In genomic region chr2:195658541-195658890, GRCh38 we compare ENCODE assay signal across 8 cellular contexts. TPM values are rescaled to one million over a fixed set of nuclear protein-coding genes. Genes with fewer than 3 reads are reported as not detected.
DNase-seq lines count a peak whose midpoint lies in the region; ATAC-seq and TF ChIP-seq lines count a peak whose summit lies in the region.

No MANE protein-coding gene starts in this region.

- no peak for TF ChIP-seq RAD21 in Ishikawa (IDR thresholded peaks at IDR 0.05; ENCODE audit: low read depth)

- peak overlapping the region; percentile 70 for H3K4me2 ChIP-seq in parathyroid adenoma (ENCODE audit: low read length)

- no peaks in the 10 kb centered on the region for H3K36me3 ChIP-seq in parathyroid adenoma (ENCODE audit: control insufficient read depth, insufficient read depth, low read length)

- H3K4me3 ChIP-seq in parathyroid adenoma (ENCODE audit: low read depth, low read length): peak overlapping the region; percentile 90

- no peak for TF ChIP-seq CTCF in parathyroid adenoma (IDR thresholded peaks at IDR 0.05)

- H3K79me2 ChIP-seq in parathyroid adenoma: no peaks in the 10 kb centered on the region

- H2AFZ ChIP-seq in parathyroid adenoma: peak overlapping the region; percentile 71

- no peaks in the 10 kb centered on the region for H3K27me3 ChIP-seq in parathyroid adenoma (ENCODE audit: control insufficient read depth, insufficient read depth, low read length)

- no peaks in the 10 kb centered on the region for H3K9me3 ChIP-seq in parathyroid adenoma (ENCODE audit: control insufficient read depth, low read length)

- DNase-seq in DMS53 (lab: John Stamatoyannopoulos, UW) (peak; percentile 90), T-helper 22 cell (ENCODE audit: low read depth) (peak; percentile 4), epithelial cell of prostate (ENCODE audit: low read depth, low spot score) (no peak), GF-D8 (lab: John Stamatoyannopoulos, UW) (no peak), HEK293T (ENCODE audit: extremely low spot score) (no peak), left lobe of liver (ENCODE audit: low spot score) (no peak)

- no peaks in the 10 kb centered on the region for H3K4me1 ChIP-seq in parathyroid adenoma

- no peak for ATAC-seq in left lobe of liver

- H3K9ac ChIP-seq in parathyroid adenoma: no peak overlapping the region

- POLR2A ChIA-PET in HEK293T (lab: Yijun Ruan, JAX): no interaction called here

- CTCF ChIA-PET in HEK293T (lab: Yijun Ruan, JAX): no interaction called here

- H3K27ac ChIP-seq in epithelial cell of prostate (peak overlapping the region; percentile 85), parathyroid adenoma (peak overlapping the region; percentile 88)

- TF ChIP-seq EP300 in Ishikawa (IDR thresholded peaks at IDR 0.05; ENCODE audit: borderline replicate concordance): no peak

TF ChIP-seq in Ishikawa, 13 proteins besides CTCF, POLR2A, EP300 and RAD21:
- TF ChIP-seq EGR1 (IDR thresholded peaks at IDR 0.05) (no peak), NFIC (IDR thresholded peaks at IDR 0.05) (peak; percentile 68), REST (IDR thresholded peaks at IDR 0.05; ENCODE audit: low read depth) (no peak), TCF12 (IDR thresholded peaks at IDR 0.05; ENCODE audit: low read depth) (no peak)

TF ChIP-seq in HEK293T, 16 proteins besides CTCF, POLR2A, EP300 and RAD21:
- TF ChIP-seq ZNF384 (IDR thresholded peaks at IDR 0.05) (no peak), L3MBTL2 (conservative IDR thresholded peaks at IDR 0.05) (no peak), SUZ12 (IDR thresholded peaks at IDR 0.05) (no peak), ARNT (IDR thresholded peaks at IDR 0.05) (no peak), ELF4 (IDR thresholded peaks at IDR 0.05) (no peak), SP1 (IDR thresholded peaks at IDR 0.05) (no peak), FOXM1 (IDR thresholded peaks at IDR 0.05; ENCODE audit: borderline replicate concordance) (no peak), HDGF (IDR thresholded peaks at IDR 0.05; ENCODE audit: borderline replicate concordance) (no peak), TARDBP (IDR thresholded peaks at IDR 0.05) (no peak), FOXA1 (IDR thresholded peaks at IDR 0.05) (no peak), NFRKB (IDR thresholded peaks at IDR 0.05) (no peak), FOXK2 (IDR thresholded peaks at IDR 0.05) (no peak)

RNA-seq across cellular contexts. Expression of gene SLC39A10, which starts 1.5 kb away (rescaled TPM):
- 5.6 TPM for total RNA-seq in left lobe of liver

Comparison
In these comparisons a context has a peak if more than half of its experiments do, and no peak if none do; other contexts are left out.
1. DNase-seq: peak in DMS53 (single experiment) and T-helper 22 cell (single experiment); none in epithelial cell of prostate (single experiment), GF-D8 (single experiment), HEK293T (single experiment) and left lobe of liver (single experiment).